Comparison of ENCODE assay signal across 15 cellular contexts in the genomic region with DNA sequence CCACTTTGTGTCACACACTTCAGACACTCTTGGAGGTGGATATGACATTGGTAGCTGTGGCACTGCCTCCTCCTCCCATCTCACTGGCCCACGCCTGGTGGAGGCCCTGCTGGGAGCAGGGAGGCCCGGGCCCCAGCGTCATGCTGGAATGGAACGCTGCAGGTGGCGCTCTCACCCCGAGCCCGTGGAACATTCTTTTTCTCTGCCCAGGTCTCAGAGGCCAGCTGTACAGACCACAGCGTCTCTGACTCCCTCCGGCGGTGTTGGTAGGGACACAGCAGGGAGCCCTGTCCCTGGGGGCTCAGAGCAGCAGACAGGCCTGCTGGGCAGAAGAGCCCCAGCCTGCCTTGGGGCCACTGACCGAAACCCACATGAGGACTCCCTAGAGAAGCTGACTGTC.
"Had no signal": no experiment of that assay in that cellular context is flagged by ENCODE, and none has a peak within 500 bp of the region (broad histone marks: within the 10 kb centered on the region; RNA-seq: fewer than 3 reads in every experiment).

No MANE protein-coding gene starts in this region.

- H3K27ac ChIP-seq: foreskin keratinocyte, left lung, tibial artery had no signal

- H3K27me3 ChIP-seq: foreskin keratinocyte, left lung, tibial artery had no signal

- H3K4me3 ChIP-seq: left lung, lung, tibial artery had no signal

- DNase-seq: activated B cell treated with CpG ODN at 0.5 μM for 24 hours; activated CD4-positive, alpha-beta memory T cell treated with anti-CD3 and anti-CD28 coated beads, Interleukin-2, amount 10 ng/mL, durations not matched to agents 7 days and 5 days; activated CD4-positive, alpha-beta T cell treated with anti-CD3 and anti-CD28 coated beads for 48 hours; activated gamma-delta T cell treated with Interleukin-2 at 50 U/mL for 16 hours; dermis blood vessel endothelial cell; effector CD8-positive, alpha-beta T cell; foreskin keratinocyte; kidney glomerular epithelial cell; naive B cell; retina; stimulated activated CD4-positive, alpha-beta T cell treated with anti-CD3 and anti-CD28 coated beads, Interleukin-4, amount 100 ng/mL, for 4 hours; T-helper 17 cell; tibial artery had no signal

- ATAC-seq: foreskin keratinocyte, left lung, T-helper 17 cell had no signal

- H3K9me3 ChIP-seq: left lung, tibial artery had no signal

- H3K4me1 ChIP-seq: foreskin keratinocyte, left lung, tibial artery had no signal
